Comparison of ENCODE assay signal across 8 cellular contexts in genomic region chr18:13558132-13558531, GRCh38.
DNase-seq lines count a peak whose midpoint lies in the region; ATAC-seq and TF ChIP-seq lines count a peak whose summit lies in the region.

No MANE protein-coding gene starts in this region.

- H3K9me3 Mint-ChIP-seq in activated naive CD4-positive, alpha-beta T cell treated with anti-CD3 and anti-CD28 coated beads for 36 hours, result no peaks in the 10 kb centered on the region

- TF ChIP-seq CTCF in GM10266 (IDR thresholded peaks at IDR 0.05; ENCODE audit: control insufficient read depth, insufficient read depth, low read depth, missing control alignments), result peak; percentile 88

- H3K36me3 Mint-ChIP-seq in activated naive CD4-positive, alpha-beta T cell treated with anti-CD3 and anti-CD28 coated beads for 36 hours (ENCODE audit: low read depth), result no peaks in the 10 kb centered on the region

- intact Hi-C loops in activated naive CD4-positive, alpha-beta T cell treated with anti-CD3 and anti-CD28 coated beads for 36 hours (cut with micrococcal nuclease), result loop anchor here (1.0 kb wide), 2 partner anchors 72 to 243 kb away; no protein-coding TSS in a partner anchor
- intact Hi-C loops in head of caudate nucleus (cut with DNase I), result loop anchor here (5.0 kb wide), 2 partner anchors 74 to 169 kb away; partner anchors contain the start of genes FAM210A and RNMT

- DNase-seq in 8988T (peak; percentile 74), GM10266 (ENCODE audit: extremely low spot score) (peak; percentile 75), NCI-H526 (lab: John Stamatoyannopoulos, UW) (peak; percentile 16 to 63), head of caudate nucleus (peak; percentile 49 to 91 (median 76)), retina (peak; percentile 66)
- peak; percentile 48 for DNase-seq in activated naive CD4-positive, alpha-beta T cell treated with anti-CD3 and anti-CD28 coated beads for 36 hours
- no peak for DNase-seq in central memory CD4-positive, alpha-beta T cell

- H3K4me3 Mint-ChIP-seq in activated naive CD4-positive, alpha-beta T cell treated with anti-CD3 and anti-CD28 coated beads for 36 hours, result no peak overlapping the region

- ATAC-seq in HG02943 (IDR thresholded peaks at IDR 0.05; ENCODE audit: low read depth, unreplicated experiment), result peak; percentile 51

- peaks cover 32% of the 10 kb centered on the region for H3K4me1 Mint-ChIP-seq in activated naive CD4-positive, alpha-beta T cell treated with anti-CD3 and anti-CD28 coated beads for 36 hours (ENCODE audit: low read depth)

- no peaks in the 10 kb centered on the region for H3K27me3 Mint-ChIP-seq in activated naive CD4-positive, alpha-beta T cell treated with anti-CD3 and anti-CD28 coated beads for 36 hours (ENCODE audit: low read depth)

- CTCF ChIA-PET in activated naive CD4-positive, alpha-beta T cell treated with anti-CD3 and anti-CD28 coated beads for 36 hours (lab: Charles Lee), result interaction anchor here (0.5 to 8.0 kb wide), 31 partner anchors 9 to 342 kb away, joined by 3 to 77 read pairs (median 5); no protein-coding TSS in a partner anchor

- H3K27ac Mint-ChIP-seq in activated naive CD4-positive, alpha-beta T cell treated with anti-CD3 and anti-CD28 coated beads for 36 hours, result no peak overlapping the region
